ENCODE assay signal across 14 cellular contexts in the genomic region with DNA sequence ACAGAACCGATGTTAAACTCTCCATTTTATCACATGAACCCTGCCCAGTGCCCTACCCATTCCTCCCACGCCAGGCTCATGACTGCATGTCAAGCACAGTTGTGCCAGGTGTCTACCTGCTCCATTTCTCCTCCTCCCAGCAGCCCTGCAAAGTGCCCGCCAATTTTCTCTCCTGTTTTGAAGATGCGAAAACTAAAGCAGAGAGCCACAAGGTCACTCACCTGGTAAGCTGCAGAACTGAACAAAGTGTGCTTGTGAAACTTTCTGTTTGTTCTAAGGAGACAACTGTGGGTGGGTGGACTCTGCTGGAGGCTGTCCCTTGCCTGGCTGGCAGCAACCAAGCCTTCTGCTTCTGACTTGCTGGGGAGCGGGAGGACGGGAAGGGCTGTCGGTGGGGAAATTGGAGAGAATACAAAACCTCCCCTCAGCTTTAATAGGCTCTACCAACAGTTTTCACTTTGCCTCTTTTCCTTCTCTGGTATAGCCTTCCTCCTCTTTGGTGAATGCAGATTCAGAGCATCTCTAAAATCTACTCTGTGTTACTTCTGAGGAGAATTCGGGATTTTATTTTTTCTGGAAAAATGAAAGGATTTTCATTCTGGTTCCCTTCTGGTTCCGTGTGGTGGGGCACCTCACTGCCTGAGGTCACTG. TPM values are rescaled to one million over a fixed set of nuclear protein-coding genes. Genes with fewer than 3 reads are reported as not detected.
DNase-seq lines count a peak whose midpoint lies in the region; ATAC-seq, FAIRE-seq and TF ChIP-seq lines count a peak whose summit lies in the region.
"Had no signal": no experiment of that assay in that cellular context is flagged by ENCODE, and none has a peak within 500 bp of the region (broad histone marks: within the 10 kb centered on the region; RNA-seq: fewer than 3 reads in every experiment).

No MANE protein-coding gene starts in this region.

- no peak for DNase-seq in cardiac muscle cell (ENCODE audit: low read depth in 1 of 2, low spot score in 1 of 2)
- DNase-seq in cardiac septum (ENCODE audit: low spot score): no peak
- DNase-seq in coronary artery (ENCODE audit: low spot score): no peak
- DNase-seq in neural crest cell (ENCODE audit: low read depth, low spot score): no peak
- DNase-seq in upper lobe of right lung: peak; percentile 65
- no peak for DNase-seq in NCI-H226
- no peak for DNase-seq in foreskin melanocyte
- DNase-seq in GM12891 (ENCODE audit: insufficient read length, low spot score): no peak
- DNase-seq: EL; NCI-H2171 treated with DMSO at 0.1 percent for 48 hours; nucleus accumbens; Peyer's patch; stimulated activated CD4-positive, alpha-beta T cell treated with anti-CD3 and anti-CD28 coated beads, Interleukin-4, amount 100 ng/mL, for 4 hours had no signal

- H3K27me3 ChIP-seq in cardiac muscle cell: no peaks in the 10 kb centered on the region
- no peaks in the 10 kb centered on the region for H3K27me3 ChIP-seq in upper lobe of right lung
- H3K27me3 ChIP-seq: Peyer's patch had no signal

- H3K27me3 Mint-ChIP-seq in neural crest cell (ENCODE audit: low read depth): no peaks in the 10 kb centered on the region

- no peak for FAIRE-seq in GM12891 (lab: Jason Lieb, UNC)

- peaks cover 7% of the 10 kb centered on the region for H3K36me3 Mint-ChIP-seq in neural crest cell (ENCODE audit: low read depth)

- ATAC-seq in upper lobe of right lung: peak; percentile 69

- H3K27ac ChIP-seq in cardiac muscle cell (peak overlapping the region; percentile 54), coronary artery (peak overlapping the region; percentile 27 to 48), upper lobe of right lung (no peak overlapping the region)
- H3K27ac ChIP-seq: Peyer's patch had no signal

- H3K36me3 ChIP-seq in cardiac muscle cell (no peaks in the 10 kb centered on the region), upper lobe of right lung (peaks cover 5% of the 10 kb centered on the region)
- H3K36me3 ChIP-seq: Peyer's patch had no signal

- intact Hi-C loops in cardiac septum (cut with DNase I): no loop called here
- intact Hi-C loops in upper lobe of right lung (cut with DNase I): no loop called here

- peaks cover 37% of the 10 kb centered on the region for H3K4me1 Mint-ChIP-seq in neural crest cell

- TF ChIP-seq CTCF in cardiac muscle cell (IDR thresholded peaks at IDR 0.05; ENCODE audit: low read depth, low read length): no peak
- no peak for TF ChIP-seq CTCF in coronary artery (IDR thresholded peaks at IDR 0.05)
- no peak for TF ChIP-seq CTCF in neural crest cell (conservative IDR thresholded peaks at IDR 0.05)
- no peak for TF ChIP-seq CTCF in upper lobe of right lung (IDR thresholded peaks at IDR 0.05)

- H3K9me3 ChIP-seq in cardiac muscle cell (ENCODE audit: low read depth) (no peaks in the 10 kb centered on the region), upper lobe of right lung (no peaks in the 10 kb centered on the region)
- H3K9me3 ChIP-seq: Peyer's patch had no signal

- H3K4me1 ChIP-seq in cardiac muscle cell (ENCODE audit: low read depth) (no peaks in the 10 kb centered on the region), upper lobe of right lung (peaks cover 50% of the 10 kb centered on the region)

- no peak overlapping the region for H3K4me3 ChIP-seq in cardiac muscle cell
- H3K4me3 ChIP-seq in coronary artery: no peak overlapping the region
- H3K4me3 ChIP-seq in upper lobe of right lung: no peak overlapping the region
- H3K4me3 ChIP-seq: Peyer's patch had no signal

- H3K27ac Mint-ChIP-seq in neural crest cell (ENCODE audit: unreplicated experiment): peak overlapping the region; percentile 60
- H3K27ac Mint-ChIP-seq: activated T-helper 2 cell treated with anti-CD3 and anti-CD28 coated beads, Interferon-gamma antibody, Interleukin-2, Interleukin-4, amounts not matched to agents 10 μg/mL and 5 μg/mL and 100 μg/mL, durations not matched to agents 14 hours and 24 hours and 36 hours had no signal

- no peak for TF ChIP-seq POLR2A in GM12891 (IDR thresholded peaks at IDR 0.05; ENCODE audit: low read depth, low read length)

- no peaks in the 10 kb centered on the region for H3K9me3 Mint-ChIP-seq in neural crest cell
- H3K9me3 Mint-ChIP-seq: activated T-helper 2 cell treated with anti-CD3 and anti-CD28 coated beads, Interferon-gamma antibody, Interleukin-2, Interleukin-4, amounts not matched to agents 10 μg/mL and 5 μg/mL and 100 μg/mL, durations not matched to agents 14 hours and 24 hours and 36 hours had no signal

- no peak overlapping the region for H3K4me3 Mint-ChIP-seq in neural crest cell

TF ChIP-seq in GM12891, 5 proteins besides CTCF, POLR2A, EP300 and RAD21:
- TF ChIP-seq POU2F2 (IDR thresholded peaks at IDR 0.05; ENCODE audit: low read depth, low read length): no peak
- no peak for TF ChIP-seq SPI1 (IDR thresholded peaks at IDR 0.05; ENCODE audit: low read depth, low read length)
- no peak for TF ChIP-seq PAX5 (IDR thresholded peaks at IDR 0.05; ENCODE audit: insufficient read depth, low read length, severe bottlenecking)
- TF ChIP-seq TAF1 (IDR thresholded peaks at IDR 0.05; ENCODE audit: low read depth, low read length): no peak
- no peak for TF ChIP-seq POLR2AphosphoS5 (IDR thresholded peaks at IDR 0.05; ENCODE audit: low read depth, low read length)

RNA-seq across cellular contexts. Expression of a gene that starts 23.0 kb away (rescaled TPM):
- total RNA-seq in cardiac muscle cell: 24.6 and 44.0 TPM in 2 replicates
- polyA plus RNA-seq in cardiac muscle cell: 19.4 and 30.3 TPM in 2 replicates
- total RNA-seq in cardiac septum: 30.5 TPM
- total RNA-seq in neural crest cell: 41.8 and 44.4 TPM in 2 replicates
- 103 TPM for total RNA-seq in upper lobe of right lung
- 13.0 TPM for polyA plus RNA-seq in GM12891 (2012; ENCODE audit: low read depth, missing spikeins)
